Comparison of ENCODE assay signal across 9 cellular contexts in genomic region chr19:5038631-5039271, GRCh38.
DNase-seq lines count a peak whose midpoint lies in the region; ATAC-seq, FAIRE-seq and TF ChIP-seq lines count a peak whose summit lies in the region.
"Had no signal": no experiment of that assay in that cellular context is flagged by ENCODE, and none has a peak within 500 bp of the region (broad histone marks: within the 10 kb centered on the region; RNA-seq: fewer than 3 reads in every experiment).

No MANE protein-coding gene starts in this region.

- 70 to 84% methylated on average over 14 of the region's 14 CpGs for WGBS in pancreas, 2 donors
- 72 to 75% (median 73%) methylated on average over 14 of the region's 14 CpGs for WGBS in ovary, 3 donors

- H3K27ac ChIP-seq in dorsolateral prefrontal cortex = peak overlapping the region in 51 of 59 donors; percentile 3 to 93 (median 84)
- H3K27ac ChIP-seq in pancreas = no peak overlapping the region
- H3K27ac ChIP-seq in ovary = no peak overlapping the region

- intact Hi-C loops in dorsolateral prefrontal cortex (cut with DNase I) (no loop called here), pancreas (cut with DNase I) (loop anchor here in 2 of 3 donors (10.0 kb wide), 2 partner anchors 224 to 546 kb away; no protein-coding TSS in a partner anchor), ovary (cut with DNase I) (loop anchor here in 1 of 4 donors (10.0 kb wide), 1 partner anchor 164 kb away; no protein-coding TSS in a partner anchor), posterior vena cava (cut with DNase I) (loop anchor here in 1 of 2 donors (10.0 kb wide), 1 partner anchor 224 kb away; no protein-coding TSS in a partner anchor)
- intact Hi-C loops in activated naive CD4-positive, alpha-beta T cell treated with anti-CD3 and anti-CD28 coated beads for 36 hours (cut with micrococcal nuclease) = no loop called here

- H3K4me3 ChIP-seq in NB4 (ENCODE audit: low read depth, low read length) (no peak overlapping the region), dorsolateral prefrontal cortex (no peak overlapping the region), pancreas (no peak overlapping the region), ovary (no peak overlapping the region)

- ATAC-seq in pancreas = peak in 3 of 4 donors; percentile 21 to 33 (median 29)

- no peak overlapping the region for H3K27ac Mint-ChIP-seq in activated naive CD4-positive, alpha-beta T cell treated with anti-CD3 and anti-CD28 coated beads for 36 hours
- H3K27ac Mint-ChIP-seq: activated naive CD8-positive, alpha-beta T cell had no signal

- TF ChIP-seq CTCF in NB4 (IDR thresholded peaks at IDR 0.05; ENCODE audit: low read depth, low read length) = peak; percentile 51
- peak in 55 of 56 donors; percentile 25 to 73 (median 63) for TF ChIP-seq CTCF in dorsolateral prefrontal cortex (IDR thresholded peaks at IDR 0.05 in 54 of 56, conservative IDR thresholded peaks at IDR 0.05 in 2 of 56; ENCODE audit: low read depth in 1 of 56, partially characterized antibody in 56 of 56)
- peak in 3 of 4 donors; percentile 16 to 23 (median 21) for TF ChIP-seq CTCF in pancreas (IDR thresholded peaks at IDR 0.05)
- no peak for TF ChIP-seq CTCF in ovary (IDR thresholded peaks at IDR 0.05)

- H3K9me3 ChIP-seq in pancreas = no peaks in the 10 kb centered on the region
- H3K9me3 ChIP-seq in ovary = no peaks in the 10 kb centered on the region

- DNase-seq in activated CD4-positive, alpha-beta T cell treated with anti-CD3 and anti-CD28 coated beads for 48 hours = peak; percentile 27
- DNase-seq in activated CD4-positive, alpha-beta T cell treated with anti-CD3 and anti-CD28 coated beads, Interleukin-2, amount 50 U/mL, for 1 hour = no peak
- DNase-seq in NB4 (ENCODE audit: low read depth) (peak; percentile 48), dorsolateral prefrontal cortex (no peak), pancreas (no peak), ovary (no peak), posterior vena cava (ENCODE audit: low spot score) (no peak)
- no peak for DNase-seq in activated naive CD4-positive, alpha-beta T cell treated with anti-CD3 and anti-CD28 coated beads for 36 hours

- H3K4me3 Mint-ChIP-seq in activated naive CD4-positive, alpha-beta T cell treated with anti-CD3 and anti-CD28 coated beads for 36 hours = no peak overlapping the region
- H3K4me3 Mint-ChIP-seq: activated naive CD8-positive, alpha-beta T cell had no signal

- H3K36me3 Mint-ChIP-seq in activated naive CD4-positive, alpha-beta T cell treated with anti-CD3 and anti-CD28 coated beads for 36 hours (ENCODE audit: low read depth) = peaks cover under 1% of the 10 kb centered on the region

- H3K36me3 ChIP-seq in pancreas (peaks cover 0 to 21% (median 0%) of the 10 kb centered on the region in 3 donors), ovary (no peaks in the 10 kb centered on the region)

- no peaks in the 10 kb centered on the region for H3K4me1 ChIP-seq in pancreas
- peaks cover 20% of the 10 kb centered on the region for H3K4me1 ChIP-seq in ovary (ENCODE audit: insufficient read depth)

- H3K4me1 Mint-ChIP-seq in activated naive CD4-positive, alpha-beta T cell treated with anti-CD3 and anti-CD28 coated beads for 36 hours (ENCODE audit: low read depth) = no peaks in the 10 kb centered on the region

- TF ChIP-seq POLR2A in NB4 (IDR thresholded peaks at IDR 0.05; ENCODE audit: extremely low read depth, insufficient read length) = no peak
- no peak for TF ChIP-seq POLR2A in ovary (IDR thresholded peaks at IDR 0.05)

- FAIRE-seq in pancreas (lab: Jason Lieb, UNC) = no peak

- CTCF ChIA-PET in activated naive CD4-positive, alpha-beta T cell treated with anti-CD3 and anti-CD28 coated beads for 36 hours (lab: Charles Lee) = interaction anchor here (0.5 kb wide), 1 partner anchor 166 kb away, joined by 4 read pairs; no protein-coding TSS in a partner anchor

- TF ChIP-seq EP300 in ovary (IDR thresholded peaks at IDR 0.05) = no peak

- no peaks in the 10 kb centered on the region for H3K27me3 Mint-ChIP-seq in activated naive CD4-positive, alpha-beta T cell treated with anti-CD3 and anti-CD28 coated beads for 36 hours (ENCODE audit: low read depth)
- H3K27me3 Mint-ChIP-seq: activated naive CD8-positive, alpha-beta T cell had no signal

- no peaks in the 10 kb centered on the region for H3K9me3 Mint-ChIP-seq in activated naive CD4-positive, alpha-beta T cell treated with anti-CD3 and anti-CD28 coated beads for 36 hours

- no peaks in the 10 kb centered on the region for H3K27me3 ChIP-seq in dorsolateral prefrontal cortex
- H3K27me3 ChIP-seq in pancreas = no peaks in the 10 kb centered on the region
- H3K27me3 ChIP-seq in ovary = no peaks in the 10 kb centered on the region

Comparison
In these comparisons a context has a peak if more than half of its experiments do, and no peak if none do; other contexts are left out.
1. DNase-seq: peak in activated CD4-positive, alpha-beta T cell treated with anti-CD3 and anti-CD28 coated beads for 48 hours (single experiment) and NB4 (single experiment); none in activated CD4-positive, alpha-beta T cell treated with anti-CD3 and anti-CD28 coated beads, Interleukin-2, amount 50 U/mL, for 1 hour (single experiment), dorsolateral prefrontal cortex (0 of 10), pancreas (0 of 6), ovary (0 of 5), activated naive CD4-positive, alpha-beta T cell treated with anti-CD3 and anti-CD28 coated beads for 36 hours (single experiment) and posterior vena cava (single experiment).
2. CTCF ChIP-seq: peak in NB4 (single experiment), dorsolateral prefrontal cortex (55 of 56) and pancreas (3 of 4); none in ovary (0 of 3).
3. H3K27ac ChIP-seq: peak in dorsolateral prefrontal cortex (51 of 59); none in pancreas (0 of 4) and ovary (0 of 2).
4. intact Hi-C loops: an anchor here in pancreas (10.0 kb wide); none called in dorsolateral prefrontal cortex and activated naive CD4-positive, alpha-beta T cell treated with anti-CD3 and anti-CD28 coated beads for 36 hours.